Comparison of ENCODE assay signal across 18 cellular contexts in genomic region chr6:145483191-145483996, GRCh38.
DNase-seq lines count a peak whose midpoint lies in the region; ATAC-seq lines count a peak whose summit lies in the region.
"Had no signal": no experiment of that assay in that cellular context is flagged by ENCODE, and none has a peak within 500 bp of the region (broad histone marks: within the 10 kb centered on the region; RNA-seq: fewer than 3 reads in every experiment).

No MANE protein-coding gene starts in this region.

- no peaks in the 10 kb centered on the region for H3K36me3 Mint-ChIP-seq in stimulated activated effector memory CD8-positive, alpha-beta T cell treated with anti-CD3 and anti-CD28 coated beads, Interleukin-12 subunit alpha, Interleukin-12 subunit beta, amount 100 ng/mL, for 72 hours
- no peaks in the 10 kb centered on the region for H3K36me3 Mint-ChIP-seq in activated naive CD8-positive, alpha-beta T cell treated with anti-CD3 and anti-CD28 coated beads, Interleukin-2, amount 50 U/mL, for 24 hours (ENCODE audit: low read depth)
- H3K36me3 Mint-ChIP-seq: activated naive CD8-positive, alpha-beta T cell treated with anti-CD3 and anti-CD28 coated beads, Interleukin-2, amount 10 ng/mL, durations not matched to agents 7 days and 5 days; CD8-positive, alpha-beta T cell; natural killer cell had no signal

- H3K27ac Mint-ChIP-seq in stimulated activated effector memory CD8-positive, alpha-beta T cell treated with anti-CD3 and anti-CD28 coated beads, Interleukin-12 subunit alpha, Interleukin-12 subunit beta, amount 100 ng/mL, for 72 hours: no peak overlapping the region
- no peak overlapping the region for H3K27ac Mint-ChIP-seq in activated naive CD8-positive, alpha-beta T cell treated with anti-CD3 and anti-CD28 coated beads, Interleukin-2, amount 50 U/mL, for 24 hours
- H3K27ac Mint-ChIP-seq: activated CD4-positive, alpha-beta T cell treated with anti-CD3 and anti-CD28 coated beads, Interleukin-2, amount 10 ng/mL, durations not matched to agents 24 days and 14 days; activated naive CD8-positive, alpha-beta T cell treated with anti-CD3 and anti-CD28 coated beads, Interleukin-2, amount 10 ng/mL, durations not matched to agents 7 days and 5 days; CD8-positive, alpha-beta T cell; natural killer cell had no signal

- peaks cover 10% of the 10 kb centered on the region for H3K9me3 Mint-ChIP-seq in stimulated activated effector memory CD8-positive, alpha-beta T cell treated with anti-CD3 and anti-CD28 coated beads, Interleukin-12 subunit alpha, Interleukin-12 subunit beta, amount 100 ng/mL, for 72 hours
- H3K9me3 Mint-ChIP-seq in activated naive CD8-positive, alpha-beta T cell treated with anti-CD3 and anti-CD28 coated beads, Interleukin-2, amount 50 U/mL, for 24 hours: peaks cover 16% of the 10 kb centered on the region
- H3K9me3 Mint-ChIP-seq: activated CD4-positive, alpha-beta T cell treated with anti-CD3 and anti-CD28 coated beads, Interleukin-2, amount 10 ng/mL, durations not matched to agents 24 days and 14 days had no signal

- DNase-seq in NCI-H748 treated with DMSO at 0.1 percent for 48 hours (lab: John Stamatoyannopoulos, UW) (peak; percentile 2), NCI-H748 (lab: John Stamatoyannopoulos, UW; ENCODE audit: unreplicated experiment) (no peak), amniotic epithelial cell (ENCODE audit: low read depth) (peak; percentile 46), glomerular visceral epithelial cell (ENCODE audit: extremely low spot score) (peak; percentile 20), NCI-H2107 treated with DMSO at 0.1 percent for 48 hours (lab: John Stamatoyannopoulos, UW; ENCODE audit: unreplicated experiment) (no peak), GOT3 (lab: John Stamatoyannopoulos, UW) (no peak)
- no peak for DNase-seq in stimulated activated effector memory CD8-positive, alpha-beta T cell treated with anti-CD3 and anti-CD28 coated beads, Interleukin-12 subunit alpha, Interleukin-12 subunit beta, amount 100 ng/mL, for 72 hours (ENCODE audit: low spot score in 2 of 2)
- DNase-seq in activated naive CD8-positive, alpha-beta T cell treated with anti-CD3 and anti-CD28 coated beads, Interleukin-2, amount 50 U/mL, for 24 hours: no peak
- DNase-seq: 8988T; activated CD4-positive, alpha-beta T cell treated with anti-CD3 and anti-CD28 coated beads, Interleukin-2, amount 10 ng/mL, durations not matched to agents 24 days and 14 days; activated naive CD8-positive, alpha-beta T cell treated with anti-CD3 and anti-CD28 coated beads, Interleukin-2, amount 10 ng/mL, durations not matched to agents 7 days and 5 days; activated T-cell treated with anti-CD3 and anti-CD28 coated beads, Interleukin-2, amount 50 U/mL, for 1 hour; CD8-positive, alpha-beta T cell; esophagus squamous epithelium; natural killer cell; NCI-H1092; right lobe of liver; thyroid gland had no signal

- H3K4me1 Mint-ChIP-seq in stimulated activated effector memory CD8-positive, alpha-beta T cell treated with anti-CD3 and anti-CD28 coated beads, Interleukin-12 subunit alpha, Interleukin-12 subunit beta, amount 100 ng/mL, for 72 hours: no peaks in the 10 kb centered on the region
- H3K4me1 Mint-ChIP-seq in activated naive CD8-positive, alpha-beta T cell treated with anti-CD3 and anti-CD28 coated beads, Interleukin-2, amount 50 U/mL, for 24 hours: no peaks in the 10 kb centered on the region
- H3K4me1 Mint-ChIP-seq: activated CD4-positive, alpha-beta T cell treated with anti-CD3 and anti-CD28 coated beads, Interleukin-2, amount 10 ng/mL, durations not matched to agents 24 days and 14 days; activated naive CD8-positive, alpha-beta T cell treated with anti-CD3 and anti-CD28 coated beads, Interleukin-2, amount 10 ng/mL, durations not matched to agents 7 days and 5 days; natural killer cell had no signal

- H3K4me3 Mint-ChIP-seq in stimulated activated effector memory CD8-positive, alpha-beta T cell treated with anti-CD3 and anti-CD28 coated beads, Interleukin-12 subunit alpha, Interleukin-12 subunit beta, amount 100 ng/mL, for 72 hours: no peak overlapping the region
- H3K4me3 Mint-ChIP-seq in activated naive CD8-positive, alpha-beta T cell treated with anti-CD3 and anti-CD28 coated beads, Interleukin-2, amount 50 U/mL, for 24 hours: no peak overlapping the region
- H3K4me3 Mint-ChIP-seq: activated CD4-positive, alpha-beta T cell treated with anti-CD3 and anti-CD28 coated beads, Interleukin-2, amount 10 ng/mL, durations not matched to agents 24 days and 14 days; activated naive CD8-positive, alpha-beta T cell treated with anti-CD3 and anti-CD28 coated beads, Interleukin-2, amount 10 ng/mL, durations not matched to agents 7 days and 5 days; CD8-positive, alpha-beta T cell; natural killer cell had no signal

- H3K27me3 Mint-ChIP-seq in activated naive CD8-positive, alpha-beta T cell treated with anti-CD3 and anti-CD28 coated beads, Interleukin-2, amount 50 U/mL, for 24 hours: no peaks in the 10 kb centered on the region
- H3K27me3 Mint-ChIP-seq: activated CD4-positive, alpha-beta T cell treated with anti-CD3 and anti-CD28 coated beads, Interleukin-2, amount 10 ng/mL, durations not matched to agents 24 days and 14 days; activated naive CD8-positive, alpha-beta T cell treated with anti-CD3 and anti-CD28 coated beads, Interleukin-2, amount 10 ng/mL, durations not matched to agents 7 days and 5 days had no signal

- ATAC-seq in stimulated activated effector memory CD8-positive, alpha-beta T cell treated with anti-CD3 and anti-CD28 coated beads, Interleukin-12 subunit alpha, Interleukin-12 subunit beta, amount 100 ng/mL, for 72 hours: no peak
- no peak for ATAC-seq in activated naive CD8-positive, alpha-beta T cell treated with anti-CD3 and anti-CD28 coated beads, Interleukin-2, amount 50 U/mL, for 24 hours
- ATAC-seq: CD8-positive, alpha-beta T cell; natural killer cell had no signal

Comparison
In these comparisons a context has a peak if more than half of its experiments do, and no peak if none do; other contexts are left out.
1. DNase-seq: peak in NCI-H748 treated with DMSO at 0.1 percent for 48 hours (single experiment), amniotic epithelial cell (single experiment) and glomerular visceral epithelial cell (single experiment); none in NCI-H748 (single experiment), stimulated activated effector memory CD8-positive, alpha-beta T cell treated with anti-CD3 and anti-CD28 coated beads, Interleukin-12 subunit alpha, Interleukin-12 subunit beta, amount 100 ng/mL, for 72 hours (0 of 2), activated naive CD8-positive, alpha-beta T cell treated with anti-CD3 and anti-CD28 coated beads, Interleukin-2, amount 50 U/mL, for 24 hours (single experiment), NCI-H2107 treated with DMSO at 0.1 percent for 48 hours (single experiment) and GOT3 (single experiment).